23 cellular contexts compared by ENCODE assay signal in the genomic region with DNA sequence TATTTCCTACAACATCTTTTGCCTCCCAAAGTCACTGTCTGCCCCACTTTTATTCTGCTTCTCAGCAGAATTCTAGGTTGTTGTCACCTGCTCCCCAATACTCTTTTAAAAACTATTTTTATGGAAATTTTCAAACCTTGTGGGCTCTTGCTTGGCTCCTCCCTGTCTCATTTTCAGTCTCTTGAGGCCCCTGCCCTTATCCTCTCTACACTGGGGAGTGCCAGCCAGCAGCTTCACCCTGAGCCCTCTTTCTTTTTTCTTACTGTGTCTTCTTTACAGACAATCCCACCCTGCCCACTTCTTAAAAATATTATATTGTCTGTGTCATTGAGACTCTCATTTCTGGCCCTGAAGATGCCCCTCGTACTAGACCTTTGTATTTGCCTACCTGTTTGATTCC.
DNase-seq lines count a peak whose midpoint lies in the region; ATAC-seq lines count a peak whose summit lies in the region.
"Had no signal": no experiment of that assay in that cellular context is flagged by ENCODE, and none has a peak within 500 bp of the region (broad histone marks: within the 10 kb centered on the region; RNA-seq: fewer than 3 reads in every experiment).

No MANE protein-coding gene starts in this region.

- peaks cover 4% of the 10 kb centered on the region for H3K4me1 ChIP-seq in effector memory CD4-positive, alpha-beta T cell (ENCODE audit: control insufficient read depth, insufficient read depth, low read length, poor library complexity, severe bottlenecking)
- H3K4me1 ChIP-seq: body of pancreas, SJCRH30 had no signal

- H3K27ac Mint-ChIP-seq in T-helper 2 cell treated with Interferon-gamma antibody and Interleukin-4, amounts not matched to agents 5 μg/mL and 100 μg/mL, for 36 hours, result peak overlapping the region; percentile 92
- H3K27ac Mint-ChIP-seq in stimulated activated naive CD8-positive, alpha-beta T cell treated with anti-CD3 and anti-CD28 coated beads, Interleukin-15, Interleukin-2, amounts not matched to agents 100 ng/mL and 50 ng/mL, for 24 hours, result peak overlapping the region; percentile 88

- H3K36me3 ChIP-seq in effector memory CD4-positive, alpha-beta T cell (ENCODE audit: control insufficient read depth, insufficient read depth, low read length), result no peaks in the 10 kb centered on the region

- peak overlapping the region; percentile 52 for H3K4me3 Mint-ChIP-seq in T-helper 2 cell treated with Interferon-gamma antibody and Interleukin-4, amounts not matched to agents 5 μg/mL and 100 μg/mL, for 36 hours
- no peak overlapping the region for H3K4me3 Mint-ChIP-seq in stimulated activated naive CD8-positive, alpha-beta T cell treated with anti-CD3 and anti-CD28 coated beads, Interleukin-15, Interleukin-2, amounts not matched to agents 100 ng/mL and 50 ng/mL, for 24 hours
- H3K4me3 Mint-ChIP-seq: activated naive CD4-positive, alpha-beta T cell treated with anti-CD3 and anti-CD28 coated beads, Interleukin-2, amount 50 U/mL, for 24 hours; WTC11 had no signal

- no peak overlapping the region for H3K4me3 ChIP-seq in effector memory CD4-positive, alpha-beta T cell (ENCODE audit: insufficient read depth, low read depth, low read length, poor library complexity, severe bottlenecking)
- H3K4me3 ChIP-seq: body of pancreas, coronary artery, lung, SJCRH30 had no signal

- H3K36me3 Mint-ChIP-seq in T-helper 2 cell treated with Interferon-gamma antibody and Interleukin-4, amounts not matched to agents 5 μg/mL and 100 μg/mL, for 36 hours (ENCODE audit: low read depth), result peaks cover 4% of the 10 kb centered on the region
- H3K36me3 Mint-ChIP-seq in stimulated activated naive CD8-positive, alpha-beta T cell treated with anti-CD3 and anti-CD28 coated beads, Interleukin-15, Interleukin-2, amounts not matched to agents 100 ng/mL and 50 ng/mL, for 24 hours (ENCODE audit: low read depth), result peaks cover 5% of the 10 kb centered on the region

- H3K27me3 Mint-ChIP-seq in T-helper 2 cell treated with Interferon-gamma antibody and Interleukin-4, amounts not matched to agents 5 μg/mL and 100 μg/mL, for 36 hours (ENCODE audit: low read depth), result no peaks in the 10 kb centered on the region
- no peaks in the 10 kb centered on the region for H3K27me3 Mint-ChIP-seq in stimulated activated naive CD8-positive, alpha-beta T cell treated with anti-CD3 and anti-CD28 coated beads, Interleukin-15, Interleukin-2, amounts not matched to agents 100 ng/mL and 50 ng/mL, for 24 hours
- H3K27me3 Mint-ChIP-seq: activated naive CD4-positive, alpha-beta T cell treated with anti-CD3 and anti-CD28 coated beads, Interleukin-2, amount 50 U/mL, for 24 hours had no signal

- peaks cover 11% of the 10 kb centered on the region for H3K4me1 Mint-ChIP-seq in T-helper 2 cell treated with Interferon-gamma antibody and Interleukin-4, amounts not matched to agents 5 μg/mL and 100 μg/mL, for 36 hours (ENCODE audit: low read depth)
- H3K4me1 Mint-ChIP-seq in stimulated activated naive CD8-positive, alpha-beta T cell treated with anti-CD3 and anti-CD28 coated beads, Interleukin-15, Interleukin-2, amounts not matched to agents 100 ng/mL and 50 ng/mL, for 24 hours (ENCODE audit: low read depth), result peaks cover 21% of the 10 kb centered on the region

- no peaks in the 10 kb centered on the region for H3K9me3 Mint-ChIP-seq in T-helper 2 cell treated with Interferon-gamma antibody and Interleukin-4, amounts not matched to agents 5 μg/mL and 100 μg/mL, for 36 hours
- H3K9me3 Mint-ChIP-seq in stimulated activated naive CD8-positive, alpha-beta T cell treated with anti-CD3 and anti-CD28 coated beads, Interleukin-15, Interleukin-2, amounts not matched to agents 100 ng/mL and 50 ng/mL, for 24 hours, result no peaks in the 10 kb centered on the region
- H3K9me3 Mint-ChIP-seq: activated naive CD4-positive, alpha-beta T cell treated with anti-CD3 and anti-CD28 coated beads, Interleukin-2, amount 50 U/mL, for 24 hours; WTC11 had no signal

- peak overlapping the region; percentile 37 for H3K27ac ChIP-seq in effector memory CD4-positive, alpha-beta T cell (ENCODE audit: insufficient read depth, low read length, poor library complexity, severe bottlenecking)
- H3K27ac ChIP-seq: body of pancreas, coronary artery, SJCRH30 had no signal

- ATAC-seq in stimulated activated naive CD8-positive, alpha-beta T cell treated with anti-CD3 and anti-CD28 coated beads, Interleukin-15, Interleukin-2, amounts not matched to agents 100 U/mL and 50 U/mL, for 24 hours, result no peak
- ATAC-seq in HG03378 (IDR thresholded peaks at IDR 0.05; ENCODE audit: unreplicated experiment) (no peak), HG03432 (IDR thresholded peaks at IDR 0.05; ENCODE audit: unreplicated experiment) (no peak)
- ATAC-seq: body of pancreas, PC-3 had no signal

- no peaks in the 10 kb centered on the region for H3K9me3 ChIP-seq in effector memory CD4-positive, alpha-beta T cell (ENCODE audit: control insufficient read depth, low read length)
- H3K9me3 ChIP-seq: body of pancreas, SJCRH30 had no signal

- H3K27me3 ChIP-seq in effector memory CD4-positive, alpha-beta T cell (replicated peaks; ENCODE audit: control insufficient read depth, insufficient read depth, low read length, poor library complexity, severe bottlenecking), result no peaks in the 10 kb centered on the region
- H3K27me3 ChIP-seq: body of pancreas, SJCRH30 had no signal

- no peak for DNase-seq in T-helper 2 cell treated with Interferon-gamma antibody and Interleukin-4, amounts not matched to agents 5 μg/mL and 100 μg/mL, for 36 hours (ENCODE audit: low spot score)
- no peak for DNase-seq in T-helper 2 cell
- no peak for DNase-seq in stimulated activated naive CD8-positive, alpha-beta T cell treated with anti-CD3 and anti-CD28 coated beads, Interleukin-15, Interleukin-2, amounts not matched to agents 100 U/mL and 50 U/mL, for 24 hours
- DNase-seq in effector memory CD4-positive, alpha-beta T cell, result no peak
- DNase-seq in NAMALWA (ENCODE audit: low spot score), result no peak
- DNase-seq: 8988T, AML-193, body of pancreas, COR-L47, DND-41, hippocampal formation, NCI-H1694 treated with DMSO at 0.1 percent for 48 hours, NCI-H748 treated with DMSO at 0.1 percent for 48 hours, PC-3, SJCRH30, substantia nigra had no signal
